ENCODE assay signal across 23 cellular contexts in genomic region chr10:57018452-57018851, GRCh38.
"Had no signal": no experiment of that assay in that cellular context is flagged by ENCODE, and none has a peak within 500 bp of the region (broad histone marks: within the 10 kb centered on the region; RNA-seq: fewer than 3 reads in every experiment).

No MANE protein-coding gene starts in this region.

- DNase-seq: activated CD4-positive, alpha-beta T cell treated with anti-CD3 and anti-CD28 coated beads, Interleukin-2, amount 10 ng/mL, durations not matched to agents 7 days and 5 days; activated CD4-positive, CD25-positive, alpha-beta regulatory T cell treated with anti-CD3 and anti-CD28 coated beads, Interleukin-2, amount 50 U/mL, for 72 hours; activated CD8-positive, alpha-beta memory T cell treated with anti-CD3 and anti-CD28 coated beads, Interleukin-2, amount 10 ng/mL, durations not matched to agents 7 days and 5 days; activated CD8-positive, alpha-beta T cell treated with anti-CD3 and anti-CD28 coated beads for 36 hours; activated effector memory CD4-positive, alpha-beta T cell treated with anti-CD3 and anti-CD28 coated beads, Interleukin-2, amount 50 U/mL, for 16 hours; activated naive CD4-positive, alpha-beta T cell treated with anti-CD3 and anti-CD28 coated beads, Interleukin-2, amount 10 ng/mL, durations not matched to agents 7 days and 5 days; activated T-cell treated with anti-CD3 and anti-CD28 coated beads for 4 hours; cerebellar nuclear complex; esophagus squamous epithelium; head of caudate nucleus; hypothalamus; left ventricle myocardium superior; mammary epithelial cell; nucleus accumbens; right cardiac atrium; stimulated activated CD4-positive, alpha-beta T cell treated with anti-CD3 and anti-CD28 coated beads, Interleukin-4, amount 100 ng/mL, for 24 hours; stimulated activated naive CD4-positive, alpha-beta T cell treated with Interleukin-2 at 50 U/mL for 16 hours; upper lobe of right lung had no signal

- FAIRE-seq: islet of Langerhans had no signal

- H3K79me2 ChIP-seq: parathyroid adenoma had no signal

- ATAC-seq: activated CD8-positive, alpha-beta memory T cell treated with anti-CD3 and anti-CD28 coated beads, Interleukin-2, amount 10 ng/mL, durations not matched to agents 7 days and 5 days; activated CD8-positive, alpha-beta T cell treated with anti-CD3 and anti-CD28 coated beads for 36 hours; gastroesophageal sphincter; left ventricle myocardium superior; right cardiac atrium; upper lobe of right lung had no signal

- H3K36me3 ChIP-seq: esophagus squamous epithelium, gastroesophageal sphincter, upper lobe of right lung had no signal

- H3K27me3 ChIP-seq: esophagus squamous epithelium, gastroesophageal sphincter, upper lobe of right lung had no signal

- H2AFZ ChIP-seq: parathyroid adenoma had no signal

- H3K4me1 ChIP-seq: esophagus squamous epithelium, gastroesophageal sphincter, parathyroid adenoma, upper lobe of right lung had no signal

- H3K27ac ChIP-seq: coronary artery, esophagus squamous epithelium, gastroesophageal sphincter, parathyroid adenoma, upper lobe of right lung, VCaP had no signal

- H3K9me3 ChIP-seq: esophagus squamous epithelium, gastroesophageal sphincter, upper lobe of right lung had no signal

- H3K4me3 ChIP-seq: coronary artery, esophagus squamous epithelium, gastroesophageal sphincter, upper lobe of right lung had no signal

- H3K9ac ChIP-seq: parathyroid adenoma had no signal
